In genomic region chr1:206722751-206723499, GRCh38 we compare ENCODE assay signal across 12 cellular contexts. TPM values are rescaled to one million over a fixed set of nuclear protein-coding genes. Genes with fewer than 3 reads are reported as not detected.
DNase-seq lines count a peak whose midpoint lies in the region; ATAC-seq, FAIRE-seq and TF ChIP-seq lines count a peak whose summit lies in the region.
"Had no signal": no experiment of that assay in that cellular context is flagged by ENCODE, and none has a peak within 500 bp of the region (broad histone marks: within the 10 kb centered on the region; RNA-seq: fewer than 3 reads in every experiment).

No MANE protein-coding gene starts in this region.

- peak; percentile 56 for DNase-seq in activated CD8-positive, alpha-beta memory T cell treated with anti-CD3 and anti-CD28 coated beads for 24 hours
- no peak for DNase-seq in activated CD8-positive, alpha-beta memory T cell treated with anti-CD3 and anti-CD28 coated beads, Interleukin-2, amount 50 U/mL, for 4 hours
- DNase-seq in K562 (ENCODE audit: extremely low read depth in 1 of 4, low spot score in 3 of 4) (no peak), right lobe of liver (peak in 1 of 3 donors; percentile 49), thoracic aorta (ENCODE audit: low spot score) (no peak), frontal cortex (ENCODE audit: low spot score in 2 of 2) (no peak), iPS-NIHi11 (ENCODE audit: low spot score) (no peak), NCI-H146 treated with DMSO at 0.1 percent for 48 hours (lab: John Stamatoyannopoulos, UW; ENCODE audit: unreplicated experiment) (no peak)

- TF ChIP-seq POLR2A in K562 (conservative IDR thresholded peaks at IDR 0.05) (no peak), right lobe of liver (IDR thresholded peaks at IDR 0.05) (no peak)

- no TSS peak for BruUV-seq in K562 (replicated peaks; lab: Mats Ljungman, UMichigan)

- H3K4me3 ChIP-seq in K562, result no peak overlapping the region
- no peak overlapping the region for H3K4me3 ChIP-seq in right lobe of liver
- peak overlapping the region; percentile 39 for H3K4me3 ChIP-seq in thoracic aorta

- intact Hi-C loops in K562 (cut with micrococcal nuclease), result no loop called here
- intact Hi-C loops in right lobe of liver (cut with DNase I), result no loop called here

- H3K4me1 ChIP-seq in K562 (replicated peaks in 1 of 2; ENCODE audit: control insufficient read depth in 2 of 2, insufficient read depth in 2 of 2, low read length in 2 of 2) (peaks cover 25 to 34% of the 10 kb centered on the region in 2 experiments), right lobe of liver (peaks cover 0 to 62% (median 24%) of the 10 kb centered on the region in 4 donors), thoracic aorta (ENCODE audit: control insufficient read depth in 1 of 2, low read depth in 2 of 2) (peaks cover 34 to 60% of the 10 kb centered on the region in 2 donors)

- H3K36me3 ChIP-seq in K562 (ENCODE audit: control insufficient read depth, insufficient read depth, low read length), result no peaks in the 10 kb centered on the region
- H3K36me3 ChIP-seq in right lobe of liver, result no peaks in the 10 kb centered on the region
- no peaks in the 10 kb centered on the region for H3K36me3 ChIP-seq in thoracic aorta

- H3K27me3 ChIP-seq in K562 (ENCODE audit: control insufficient read depth in 2 of 2, insufficient read depth in 2 of 2, low read length in 2 of 2) (no peaks in the 10 kb centered on the region), right lobe of liver (no peaks in the 10 kb centered on the region), thoracic aorta (replicated peaks; ENCODE audit: insufficient read depth) (no peaks in the 10 kb centered on the region)

- H3K4me2 ChIP-seq in K562 (ENCODE audit: insufficient read depth, low read length), result no peak overlapping the region

- H3K9me3 ChIP-seq in K562 (replicated peaks; ENCODE audit: control insufficient read depth, insufficient read depth, low read depth, low read length) (no peaks in the 10 kb centered on the region), right lobe of liver (no peaks in the 10 kb centered on the region), thoracic aorta (no peaks in the 10 kb centered on the region)

- in situ Hi-C loops in K562 (cut with MboI), result no loop called here

- H3K9ac ChIP-seq in K562 (ENCODE audit: insufficient read depth in 1 of 2, low read depth in 2 of 2, low read length in 2 of 2), result 0 out of 4 replicates have a peak overlapping the region, but pooled peaks of 1 of the 2 experiments have one; percentile 8

- no peak for FAIRE-seq in K562 (lab: Jason Lieb, UNC)
- no peak for FAIRE-seq in frontal cortex (lab: Jason Lieb, UNC)
- FAIRE-seq: TTC549 had no signal

- POLR2A ChIA-PET in K562 (lab: Yijun Ruan, JAX), result interaction anchor here (0.6 to 1.3 kb wide), 4 partner anchors 9 to 231 kb away, joined by 3 to 6 read pairs (median 3); no protein-coding TSS in a partner anchor

- no peak for TF ChIP-seq RAD21 in K562 (CRISPR knock-in tag; conservative IDR thresholded peaks at IDR 0.05 in 1 of 2, IDR thresholded peaks at IDR 0.05 in 1 of 2)

- H3K9me1 ChIP-seq in K562 (ENCODE audit: control insufficient read depth, insufficient read depth, low read length), result peaks cover 15% of the 10 kb centered on the region

- H3K27ac ChIP-seq in K562 (ENCODE audit: extremely low read depth, low read depth, low read length) (no peak overlapping the region), right lobe of liver (peak overlapping the region; percentile 67 to 95 (median 91)), thoracic aorta (peak overlapping the region; percentile 64 to 79)
- H3K27ac ChIP-seq: epithelial cell of prostate had no signal

- peaks cover 73% of the 10 kb centered on the region for H3K79me2 ChIP-seq in K562 (ENCODE audit: control insufficient read depth, insufficient read depth, low read length)

- WGBS in K562 (ENCODE audit: insufficient coverage, low coverage, missing lambda C conversion rate), result 82% methylated on average over 17 of the region's 17 CpGs
- WGBS in right lobe of liver (ENCODE audit: insufficient coverage, low coverage, low lambda C conversion rate, missing lambda C conversion rate), result 68% methylated on average over 9 of the region's 17 CpGs

- H2AFZ ChIP-seq in K562 (ENCODE audit: low read depth, low read length), result no peak overlapping the region

- TF ChIP-seq CTCF in K562 (IDR thresholded peaks at IDR 0.05 in 2 of 3, conservative IDR thresholded peaks at IDR 0.05 in 1 of 3; ENCODE audit: insufficient read depth in 2 of 3, low read depth in 1 of 3, low read length in 3 of 3) (no peak), right lobe of liver (IDR thresholded peaks at IDR 0.05) (no peak), thoracic aorta (IDR thresholded peaks at IDR 0.05) (no peak)

- CTCF ChIA-PET in K562 (lab: Yijun Ruan, JAX; ENCODE audit: low intra/inter-chr PET ratio), result interaction anchor here (0.5 to 1.0 kb wide), 2 partner anchors 11 to 191 kb away, joined by 3 read pairs; no protein-coding TSS in a partner anchor

- TF ChIP-seq EP300 in K562 (IDR thresholded peaks at IDR 0.05; ENCODE audit: low read length), result no peak

- ATAC-seq in K562 (no peak), right lobe of liver (no peak), thoracic aorta (ENCODE audit: insufficient number of reproducible peaks, low FRiP score, low read depth) (no peak)

- peaks cover 35% of the 10 kb centered on the region for H4K20me1 ChIP-seq in K562 (replicated peaks; ENCODE audit: control insufficient read depth, insufficient read depth, low read length)

RNA-seq across cellular contexts. Expression of gene MAPKAPK2, which starts 38.2 kb away (rescaled TPM):
- total RNA-seq in K562 (2011; cell fraction: chromatin; rRNA removed; ENCODE audit: low replicate concordance), result 70.6 and 157 TPM in 2 replicates
- 89.5 and 98.9 TPM in 2 replicates for total RNA-seq in K562 (2011; cell fraction: nucleolus; rRNA removed)
- 74.0 and 80.4 TPM in 2 replicates for total RNA-seq in K562 (2011; cell fraction: nucleoplasm; rRNA removed)
- total RNA-seq in K562 (2014; rRNA removed), result 52.1 and 57.2 TPM in 2 replicates
- 36.1 and 36.6 TPM in 2 replicates for total RNA-seq in K562 (2014; rRNA removed; fragmentation: Illumina TruSeq; extraction: Trizol)
- 33.3 and 35.6 TPM in 2 replicates for total RNA-seq in K562 (2015; rRNA removed; fragmentation: Illumina TruSeq; extraction: Trizol)
- total RNA-seq in K562 (2021), result 81.3 and 94.2 TPM in 2 replicates
- 66.5 and 72.1 TPM in 2 replicates for polyA plus RNA-seq in K562 (2011; rRNA removed)
- polyA plus RNA-seq in K562 (2011; cell fraction: cytosol; rRNA removed), result 68.3 and 74.8 TPM in 2 replicates
- 140 and 167 TPM in 2 replicates for polyA plus RNA-seq in K562 (2011; cell fraction: nucleus; rRNA removed)
- 53.3 and 64.1 TPM in 2 replicates for polyA plus RNA-seq in K562 (2012)
- 73.6 and 78.3 TPM in 2 replicates for polyA plus RNA-seq in K562 (2014; fragmentation: Illumina TruSeq; extraction: Trizol)
- 1 to 10 TPM in 1 of 2 experiments, under 1 TPM in 1; 0.63 to 1.3 TPM for polyA plus RNA-seq in K562 (2014; fragmentation: Nextera tagmentation; extraction: Ambion mirVana)
- polyA plus RNA-seq in K562 (2014; rRNA removed), result 53.4 and 57.2 TPM in 2 replicates
- polyA minus RNA-seq in K562 (2011; rRNA and poly(A)+ RNA removed), result 48.3 and 60.9 TPM in 2 replicates
- 37.6 and 41.0 TPM in 2 replicates for polyA minus RNA-seq in K562 (2011; cell fraction: cytosol; rRNA and poly(A)+ RNA removed)
- 30.2 and 35.1 TPM in 2 replicates for polyA minus RNA-seq in K562 (2011; cell fraction: nucleus; rRNA and poly(A)+ RNA removed)
- 10 to 100 TPM; 25.6 to 46.6 (median 34.0) TPM for total RNA-seq in right lobe of liver
- 10 to 100 TPM; 80.7 to 89.2 TPM for total RNA-seq in thoracic aorta
- 7.3 TPM for total RNA-seq in frontal cortex

RNA-seq across cellular contexts. Expression of gene IL19, which starts 47.6 kb away (rescaled TPM):
- not detected in 2 replicates for total RNA-seq in K562 (2011; cell fraction: chromatin; rRNA removed; ENCODE audit: low replicate concordance)
- total RNA-seq in K562 (2011; cell fraction: nucleolus; rRNA removed), result not detected in 2 replicates
- total RNA-seq in K562 (2011; cell fraction: nucleoplasm; rRNA removed), result not detected in 2 replicates
- not detected in 2 replicates for total RNA-seq in K562 (2014; rRNA removed)
- not detected in 2 replicates for total RNA-seq in K562 (2014; rRNA removed; fragmentation: Illumina TruSeq; extraction: Trizol)
- total RNA-seq in K562 (2015; rRNA removed; fragmentation: Illumina TruSeq; extraction: Trizol), result not detected in 2 replicates
- not detected in 2 replicates for total RNA-seq in K562 (2021)
- polyA plus RNA-seq in K562 (2011; rRNA removed), result not detected in 2 replicates
- polyA plus RNA-seq in K562 (2011; cell fraction: cytosol; rRNA removed), result not detected in 2 replicates
- polyA plus RNA-seq in K562 (2011; cell fraction: nucleus; rRNA removed), result not detected in 2 replicates
- not detected in 2 replicates for polyA plus RNA-seq in K562 (2012)
- not detected in 2 replicates for polyA plus RNA-seq in K562 (2014; fragmentation: Illumina TruSeq; extraction: Trizol)
- not detected for polyA plus RNA-seq in K562 (2014; fragmentation: Nextera tagmentation; extraction: Ambion mirVana)
- polyA plus RNA-seq in K562 (2014; rRNA removed), result not detected in 2 replicates
- not detected in 2 replicates for polyA minus RNA-seq in K562 (2011; rRNA and poly(A)+ RNA removed)
- not detected in 2 replicates for polyA minus RNA-seq in K562 (2011; cell fraction: cytosol; rRNA and poly(A)+ RNA removed)
- polyA minus RNA-seq in K562 (2011; cell fraction: nucleus; rRNA and poly(A)+ RNA removed), result not detected in 2 replicates
- total RNA-seq in right lobe of liver, result not detected
- total RNA-seq in thoracic aorta, result not detected
- total RNA-seq in frontal cortex, result not detected
- total RNA-seq: A673 had no signal
- polyA plus RNA-seq: neural cell had no signal

RNA-seq across cellular contexts. Expression of gene IL10, which starts 49.4 kb away (rescaled TPM):
- not detected in 2 replicates for total RNA-seq in K562 (2011; cell fraction: chromatin; rRNA removed; ENCODE audit: low replicate concordance)
- total RNA-seq in K562 (2011; cell fraction: nucleolus; rRNA removed), result not detected in 2 replicates
- total RNA-seq in K562 (2011; cell fraction: nucleoplasm; rRNA removed), result not detected in 2 replicates
- total RNA-seq in K562 (2014; rRNA removed) (not detected in 2 replicates), K562 (2014; rRNA removed; fragmentation: Illumina TruSeq; extraction: Trizol) (not detected in 2 replicates), K562 (2015; rRNA removed; fragmentation: Illumina TruSeq; extraction: Trizol) (not detected in 2 replicates), K562 (2021) (not detected in 2 replicates), right lobe of liver (1 to 10 TPM in 1 of 6 experiments, under 1 TPM in 3, not detected in 2; 0.26 to 2.2 (median 0.63) TPM), thoracic aorta (10 to 100 TPM; 19.8 to 40.9 TPM), frontal cortex (0.41 TPM)
- polyA plus RNA-seq in K562 (2011; rRNA removed) (0.05 and 0.29 TPM in 2 replicates), K562 (2014; fragmentation: Illumina TruSeq; extraction: Trizol) (not detected in 2 replicates), K562 (2014; fragmentation: Nextera tagmentation; extraction: Ambion mirVana) (not detected), K562 (2014; rRNA removed) (not detected in 2 replicates)
- 0.66 TPM in 1 of 2 replicates, not detected in the other for polyA plus RNA-seq in K562 (2011; cell fraction: cytosol; rRNA removed)
- 0.49 TPM in 1 of 2 replicates, not detected in the other for polyA plus RNA-seq in K562 (2011; cell fraction: nucleus; rRNA removed)
- 0.13 and 0.58 TPM in 2 replicates for polyA plus RNA-seq in K562 (2012)
- not detected in 2 replicates for polyA minus RNA-seq in K562 (2011; rRNA and poly(A)+ RNA removed)
- polyA minus RNA-seq in K562 (2011; cell fraction: cytosol; rRNA and poly(A)+ RNA removed), result not detected in 2 replicates
- polyA minus RNA-seq in K562 (2011; cell fraction: nucleus; rRNA and poly(A)+ RNA removed), result 0.89 TPM in 1 of 2 replicates, not detected in the other
- total RNA-seq: A673 had no signal
- polyA plus RNA-seq: neural cell had no signal

Comparison
In these comparisons a context has a peak if more than half of its experiments do, and no peak if none do; other contexts are left out.
1. RNA of gene IL10, which starts 49.4 kb away (total RNA-seq): 19.8 to 40.9 TPM in thoracic aorta; 0.26 to 2.2 TPM in right lobe of liver, 0.41 TPM in frontal cortex (single experiment) and not detected in K562; every median in the first group is over 4 times any median in the second.